ENCODE assay signal across 24 cellular contexts in the genomic region with DNA sequence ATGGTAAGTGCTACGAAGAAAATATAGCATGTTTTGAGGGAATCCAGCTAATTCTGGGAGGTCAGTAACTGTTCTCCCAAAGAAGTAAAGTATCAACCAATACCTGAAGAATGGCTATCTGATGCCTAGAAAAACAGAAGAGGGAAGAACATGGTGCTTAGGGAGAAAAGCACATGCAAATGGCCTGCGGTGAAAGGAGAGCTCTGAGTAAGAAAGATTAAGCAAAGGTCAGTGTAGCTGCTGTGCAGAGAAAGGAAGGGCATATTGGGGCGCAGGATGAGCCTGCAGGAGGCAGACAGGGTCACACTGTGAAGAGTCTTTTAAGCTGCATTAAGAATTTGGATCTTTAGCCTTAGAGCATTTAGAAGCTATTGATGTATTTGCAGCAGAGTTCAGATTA.
"Had no signal": no experiment of that assay in that cellular context is flagged by ENCODE, and none has a peak within 500 bp of the region (broad histone marks: within the 10 kb centered on the region; RNA-seq: fewer than 3 reads in every experiment).

No MANE protein-coding gene starts in this region.

- H3K27ac ChIP-seq: foreskin keratinocyte, ovary, tibial artery had no signal

- H3K36me3 Mint-ChIP-seq: activated CD8-positive, alpha-beta memory T cell treated with anti-CD3 and anti-CD28 coated beads, Interleukin-2, amount 10 ng/mL, durations not matched to agents 7 days and 5 days; brain had no signal

- H3K27me3 Mint-ChIP-seq: activated CD8-positive, alpha-beta memory T cell treated with anti-CD3 and anti-CD28 coated beads, Interleukin-2, amount 10 ng/mL, durations not matched to agents 7 days and 5 days had no signal

- H3K4me3 Mint-ChIP-seq: activated CD4-positive, alpha-beta memory T cell treated with anti-CD3 and anti-CD28 coated beads, Interleukin-2, amount 10 ng/mL, durations not matched to agents 7 days and 5 days; activated CD4-positive, alpha-beta T cell treated with anti-CD3 and anti-CD28 coated beads, Interleukin-2, amount 10 ng/mL, durations not matched to agents 24 days and 14 days; activated CD8-positive, alpha-beta memory T cell treated with anti-CD3 and anti-CD28 coated beads, Interleukin-2, amount 10 ng/mL, durations not matched to agents 7 days and 5 days; activated T-helper 1 cell treated with anti-CD3 and anti-CD28 coated beads, Interleukin-12 subunit alpha, Interleukin-12 subunit beta, Interleukin-2, Interleukin-4 antibody, amounts not matched to agents 30 ng/mL and 10 ng/mL and 1 ng/mL, durations not matched to agents 14 hours and 24 hours and 36 hours; brain; stimulated activated naive CD8-positive, alpha-beta T cell treated with anti-CD3 and anti-CD28 coated beads, Interleukin-15, amount 100 ng/mL, for 72 hours; T-helper 1 cell treated with Interleukin-12 subunit alpha and Interleukin-12 subunit beta and Interleukin-4 antibody, amounts not matched to agents 30 μg/mL and 1 μg/mL, for 36 hours had no signal

- H3K9me3 Mint-ChIP-seq: activated CD4-positive, alpha-beta memory T cell treated with anti-CD3 and anti-CD28 coated beads, Interleukin-2, amount 10 ng/mL, durations not matched to agents 7 days and 5 days; activated CD4-positive, alpha-beta T cell treated with anti-CD3 and anti-CD28 coated beads, Interleukin-2, amount 10 ng/mL, durations not matched to agents 24 days and 14 days; activated T-helper 1 cell treated with anti-CD3 and anti-CD28 coated beads, Interleukin-12 subunit alpha, Interleukin-12 subunit beta, Interleukin-2, Interleukin-4 antibody, amounts not matched to agents 30 ng/mL and 10 ng/mL and 1 ng/mL, durations not matched to agents 14 hours and 24 hours and 36 hours; brain; stimulated activated naive CD8-positive, alpha-beta T cell treated with anti-CD3 and anti-CD28 coated beads, Interleukin-15, amount 100 ng/mL, for 72 hours; T-helper 1 cell treated with Interleukin-12 subunit alpha and Interleukin-12 subunit beta and Interleukin-4 antibody, amounts not matched to agents 30 μg/mL and 1 μg/mL, for 36 hours had no signal

- DNase-seq: activated CD4-positive, alpha-beta memory T cell treated with anti-CD3 and anti-CD28 coated beads, Interleukin-2, amount 10 ng/mL, durations not matched to agents 7 days and 5 days; activated CD4-positive, alpha-beta T cell treated with anti-CD3 and anti-CD28 coated beads, Interleukin-2, amount 10 ng/mL, durations not matched to agents 24 days and 14 days; activated CD8-positive, alpha-beta memory T cell treated with anti-CD3 and anti-CD28 coated beads, Interleukin-2, amount 10 ng/mL, durations not matched to agents 7 days and 5 days; activated gamma-delta T cell; activated naive CD4-positive, alpha-beta T cell treated with anti-CD3 and anti-CD28 coated beads, Interleukin-2, amount 50 U/mL, for 16 hours; activated T-cell treated with anti-CD3 and anti-CD28 coated beads for 4 hours; aorta; caudate nucleus; dermis blood vessel endothelial cell; effector CD8-positive, alpha-beta T cell; foreskin keratinocyte; hippocampal formation; left ventricle myocardium superior; mesenchymal stem cell; mucosa of descending colon; ovary; right cardiac atrium; stimulated activated CD4-positive, alpha-beta T cell treated with anti-CD3 and anti-CD28 coated beads, Interleukin-4, amount 100 ng/mL, for 24 hours; stimulated activated naive CD8-positive, alpha-beta T cell treated with anti-CD3 and anti-CD28 coated beads, Interleukin-15, amount 100 ng/mL, for 72 hours; tibial artery had no signal

- H3K4me1 Mint-ChIP-seq: brain; stimulated activated naive CD8-positive, alpha-beta T cell treated with anti-CD3 and anti-CD28 coated beads, Interleukin-15, amount 100 ng/mL, for 72 hours had no signal

- ATAC-seq: activated CD4-positive, CD25-positive, alpha-beta regulatory T cell treated with anti-CD3 and anti-CD28 coated beads, Interleukin-2, amount 50 U/mL, for 24 hours; activated CD8-positive, alpha-beta memory T cell treated with anti-CD3 and anti-CD28 coated beads, Interleukin-2, amount 10 ng/mL, durations not matched to agents 7 days and 5 days; right cardiac atrium; stimulated activated naive CD8-positive, alpha-beta T cell treated with anti-CD3 and anti-CD28 coated beads, Interleukin-15, amount 100 ng/mL, for 72 hours had no signal

- H3K27ac Mint-ChIP-seq: activated CD4-positive, alpha-beta memory T cell treated with anti-CD3 and anti-CD28 coated beads, Interleukin-2, amount 10 ng/mL, durations not matched to agents 7 days and 5 days; activated CD4-positive, alpha-beta T cell treated with anti-CD3 and anti-CD28 coated beads, Interleukin-2, amount 10 ng/mL, durations not matched to agents 24 days and 14 days; activated T-helper 1 cell treated with anti-CD3 and anti-CD28 coated beads, Interleukin-12 subunit alpha, Interleukin-12 subunit beta, Interleukin-2, Interleukin-4 antibody, amounts not matched to agents 30 ng/mL and 10 ng/mL and 1 ng/mL, durations not matched to agents 14 hours and 24 hours and 36 hours; brain; stimulated activated naive CD8-positive, alpha-beta T cell treated with anti-CD3 and anti-CD28 coated beads, Interleukin-15, amount 100 ng/mL, for 72 hours; T-helper 1 cell treated with Interleukin-12 subunit alpha and Interleukin-12 subunit beta and Interleukin-4 antibody, amounts not matched to agents 30 μg/mL and 1 μg/mL, for 36 hours had no signal
